In genomic region chrX:54248309-54248708, GRCh38 we compare ENCODE assay signal across 9 cellular contexts.
DNase-seq lines count a peak whose midpoint lies in the region; ATAC-seq and TF ChIP-seq lines count a peak whose summit lies in the region.
"Had no signal": no experiment of that assay in that cellular context is flagged by ENCODE, and none has a peak within 500 bp of the region (broad histone marks: within the 10 kb centered on the region; RNA-seq: fewer than 3 reads in every experiment).

No MANE protein-coding gene starts in this region.

- no peak for ATAC-seq in GM18520 (IDR thresholded peaks at IDR 0.05; ENCODE audit: unreplicated experiment)
- ATAC-seq: naive thymus-derived CD4-positive, alpha-beta T cell had no signal

- H3K4me3 ChIP-seq in LNCaP clone FGC (ENCODE audit: low read depth, low read length) (no peak overlapping the region), astrocyte of the cerebellum (ENCODE audit: low read depth, low read length) (no peak overlapping the region)

- peak; percentile 30 for DNase-seq in ELR (ENCODE audit: low read depth)
- DNase-seq in LNCaP clone FGC (ENCODE audit: low read depth): peak; percentile 34
- DNase-seq in astrocyte of the cerebellum (ENCODE audit: low read depth): no peak
- DNase-seq in lung microvascular endothelial cell (ENCODE audit: low read depth in 2 of 2): peak; percentile 26 to 32
- DNase-seq in GDM1 (lab: John Stamatoyannopoulos, UW): no peak
- DNase-seq in activated gamma-delta T cell (lab: John Stamatoyannopoulos, UW): no peak
- DNase-seq in activated naive CD4-positive, alpha-beta T cell (lab: John Stamatoyannopoulos, UW): no peak

- in situ Hi-C loops in astrocyte of the cerebellum (cut with HindIII; ENCODE audit: low sequenced_read_pairs): no loop called here

- TF ChIP-seq CTCF in LNCaP clone FGC (IDR thresholded peaks at IDR 0.05; ENCODE audit: control insufficient read depth, extremely low read depth, insufficient read depth) (peak; percentile 48), astrocyte of the cerebellum (IDR thresholded peaks at IDR 0.05; ENCODE audit: low read depth, low read length, missing control alignments) (peak; percentile 26)

Comparison
In these comparisons a context has a peak if more than half of its experiments do, and no peak if none do; other contexts are left out.
1. DNase-seq: peak in ELR (single experiment), LNCaP clone FGC (single experiment) and lung microvascular endothelial cell (2 of 2); none in astrocyte of the cerebellum (single experiment), GDM1 (single experiment), activated gamma-delta T cell (single experiment) and activated naive CD4-positive, alpha-beta T cell (0 of 4).